In the genomic region with DNA sequence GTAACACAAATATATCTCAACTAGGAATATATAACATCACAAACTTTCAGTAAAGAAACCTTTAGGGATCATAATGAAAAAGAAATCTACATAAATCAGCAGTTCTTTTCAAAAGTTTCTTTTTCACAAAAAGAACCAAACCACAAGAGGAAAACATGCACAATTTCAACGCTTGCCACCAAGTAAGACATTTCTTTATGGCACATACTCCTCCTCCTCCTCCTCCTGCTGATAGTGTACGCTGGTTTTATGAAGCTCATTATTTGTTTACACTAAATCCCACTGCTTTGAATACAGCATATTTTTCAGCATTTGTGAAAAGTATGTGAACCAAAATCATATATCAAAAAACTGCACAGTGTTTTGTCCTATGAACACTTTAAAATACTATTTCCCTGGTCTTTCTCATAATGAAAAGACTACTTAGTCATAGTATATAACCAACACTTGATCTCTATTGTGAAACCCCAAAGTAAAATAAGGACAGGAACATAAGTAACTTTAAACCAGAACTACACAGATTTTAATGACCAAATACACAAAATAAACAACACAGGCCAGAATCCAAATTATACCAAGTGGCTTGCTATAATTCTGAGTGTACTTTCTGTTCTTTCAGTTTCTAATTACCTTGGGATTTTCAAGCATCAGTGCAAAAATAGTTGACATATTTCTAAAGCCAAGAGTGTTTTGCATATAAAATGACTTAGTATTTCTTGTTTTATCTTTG, we compare ENCODE assay signal across 12 cellular contexts.
DNase-seq lines count a peak whose midpoint lies in the region; ATAC-seq, FAIRE-seq and TF ChIP-seq lines count a peak whose summit lies in the region.
"Had no signal": no experiment of that assay in that cellular context is flagged by ENCODE, and none has a peak within 500 bp of the region (broad histone marks: within the 10 kb centered on the region; RNA-seq: fewer than 3 reads in every experiment).

No MANE protein-coding gene starts in this region.

- H3K27me3 Mint-ChIP-seq in activated CD4-positive, alpha-beta memory T cell treated with anti-CD3 and anti-CD28 coated beads, Interleukin-2, amount 10 ng/mL, durations not matched to agents 7 days and 5 days, result no peaks in the 10 kb centered on the region
- H3K27me3 Mint-ChIP-seq: CD4-positive, CD25-positive, alpha-beta regulatory T cell had no signal

- no peaks in the 10 kb centered on the region for H3K27me3 ChIP-seq in lower lobe of right lung (ENCODE audit: low read depth)

- TF ChIP-seq EP300 in A549 (IDR thresholded peaks at IDR 0.05), result no peak

- H3K4me1 ChIP-seq in A549, result peaks cover 36% of the 10 kb centered on the region; the same call in 2 of the 3 replicates
- H3K4me1 ChIP-seq in lower lobe of right lung, result peaks cover 9% of the 10 kb centered on the region
- peaks cover 0 to 5% of the 10 kb centered on the region in 2 donors for H3K4me1 ChIP-seq in kidney (ENCODE audit: control insufficient read depth in 1 of 2, insufficient read depth in 1 of 2, low read depth in 1 of 2, low read length in 2 of 2)

- DNase-seq in A549 (ENCODE audit: low read depth in 1 of 2, low spot score in 1 of 2), result no peak
- peak; percentile 34 for DNase-seq in GM13977 (ENCODE audit: low spot score)
- no peak for DNase-seq in activated CD4-positive, alpha-beta memory T cell treated with anti-CD3 and anti-CD28 coated beads, Interleukin-2, amount 10 ng/mL, durations not matched to agents 7 days and 5 days
- DNase-seq in lower lobe of right lung, result no peak
- DNase-seq in kidney, result no peak
- no peak for DNase-seq in stimulated activated naive CD4-positive, alpha-beta T cell treated with Interleukin-2 at 50 U/mL for 16 hours (lab: John Stamatoyannopoulos, UW)
- DNase-seq in GF-D8 (lab: John Stamatoyannopoulos, UW), result no peak
- no peak for DNase-seq in omental fat pad (ENCODE audit: low spot score)
- DNase-seq: NCI-H226; SK-N-SH; stimulated activated naive CD4-positive, alpha-beta T cell had no signal

- H3K27ac Mint-ChIP-seq in activated CD4-positive, alpha-beta memory T cell treated with anti-CD3 and anti-CD28 coated beads, Interleukin-2, amount 10 ng/mL, durations not matched to agents 7 days and 5 days, result peak overlapping the region; percentile 82

- no peak for TF ChIP-seq POLR2A in A549 (IDR thresholded peaks at IDR 0.05; ENCODE audit: low read length)

- H3K27ac ChIP-seq in A549, result no peak overlapping the region; a peak in 1 of 6 replicates
- H3K27ac ChIP-seq in lower lobe of right lung, result peak overlapping the region; percentile 0
- no peak overlapping the region for H3K27ac ChIP-seq in kidney (ENCODE audit: low read depth in 2 of 2, low read length in 2 of 2)

- H3K36me3 ChIP-seq in lower lobe of right lung (no peaks in the 10 kb centered on the region), kidney (ENCODE audit: control insufficient read depth in 1 of 2, insufficient read depth in 2 of 2, low read length in 2 of 2) (no peaks in the 10 kb centered on the region)

- no peak for TF ChIP-seq RAD21 in A549 (conservative IDR thresholded peaks at IDR 0.05 in 1 of 2, IDR thresholded peaks at IDR 0.05 in 1 of 2)

- H3K36me3 Mint-ChIP-seq in activated CD4-positive, alpha-beta memory T cell treated with anti-CD3 and anti-CD28 coated beads, Interleukin-2, amount 10 ng/mL, durations not matched to agents 7 days and 5 days (ENCODE audit: low read depth), result peaks cover 8% of the 10 kb centered on the region
- H3K36me3 Mint-ChIP-seq: CD4-positive, CD25-positive, alpha-beta regulatory T cell had no signal

- TF ChIP-seq CTCF in A549 (IDR thresholded peaks at IDR 0.05), result no peak
- no peak for TF ChIP-seq CTCF in GM13977 (IDR thresholded peaks at IDR 0.05; ENCODE audit: extremely low read depth, insufficient read depth, missing control alignments)
- no peak for TF ChIP-seq CTCF in lower lobe of right lung (IDR thresholded peaks at IDR 0.05)
- TF ChIP-seq CTCF in kidney (IDR thresholded peaks at IDR 0.05; ENCODE audit: borderline replicate concordance, extremely low read depth, insufficient read depth), result no peak
- TF ChIP-seq CTCF in omental fat pad (IDR thresholded peaks at IDR 0.05), result no peak

- POLR2A ChIA-PET in A549 (lab: Yijun Ruan, JAX), result no interaction called here
- POLR2A ChIA-PET in activated CD4-positive, alpha-beta memory T cell treated with anti-CD3 and anti-CD28 coated beads, Interleukin-2, amount 10 ng/mL, durations not matched to agents 7 days and 5 days (lab: Charles Lee), result interaction anchor here (0.9 kb wide), 1 partner anchor 30 kb away, joined by 3 read pairs; no protein-coding TSS in a partner anchor

- H3K9me3 Mint-ChIP-seq in activated CD4-positive, alpha-beta memory T cell treated with anti-CD3 and anti-CD28 coated beads, Interleukin-2, amount 10 ng/mL, durations not matched to agents 7 days and 5 days, result no peaks in the 10 kb centered on the region
- H3K9me3 Mint-ChIP-seq: CD4-positive, CD25-positive, alpha-beta regulatory T cell had no signal

- WGBS in A549 (ENCODE audit: missing lambda C conversion rate), result 77% methylated on average over 2 of the region's 2 CpGs

- ATAC-seq in A549, result no peak
- peak in 1 of 2 donors; percentile 52 for ATAC-seq in lower lobe of right lung
- ATAC-seq in omental fat pad (ENCODE audit: low FRiP score), result no peak

- in situ Hi-C loops in GM13977 (cut with MboI; ENCODE audit: low pct_unique_long_range_greater_than_20kb, low sequenced_read_pairs, unreplicated experiment), result loop anchor here (25.0 kb wide), 1 partner anchor 195 kb away; the partner anchor contains the start of gene EIF4G3

- H3K4me3 Mint-ChIP-seq in activated CD4-positive, alpha-beta memory T cell treated with anti-CD3 and anti-CD28 coated beads, Interleukin-2, amount 10 ng/mL, durations not matched to agents 7 days and 5 days, result peak overlapping the region; percentile 48
- H3K4me3 Mint-ChIP-seq: CD4-positive, CD25-positive, alpha-beta regulatory T cell had no signal

- H3K9ac ChIP-seq in kidney (ENCODE audit: low read length in 2 of 2), result no peak overlapping the region
- H3K9ac ChIP-seq: SK-N-SH had no signal

- CTCF ChIA-PET in A549 (lab: Yijun Ruan, JAX), result interaction anchor here (2.2 kb wide), 1 partner anchor 10 kb away, joined by 7 read pairs; no protein-coding TSS in a partner anchor
- CTCF ChIA-PET in activated CD4-positive, alpha-beta memory T cell treated with anti-CD3 and anti-CD28 coated beads, Interleukin-2, amount 10 ng/mL, durations not matched to agents 7 days and 5 days (lab: Charles Lee), result interaction anchor here (1.0 to 1.5 kb wide), 2 partner anchors 203 to 296 kb away, joined by 3 to 5 read pairs; no protein-coding TSS in a partner anchor

- H3K4me2 ChIP-seq in A549, result peak overlapping the region; percentile 9; the same call in 1 of the 3 replicates
- H3K4me2 ChIP-seq: SK-N-SH had no signal

- no peak for FAIRE-seq in A549 (lab: Jason Lieb, UNC)
- FAIRE-seq in kidney (lab: Jason Lieb, UNC), result no peak

- intact Hi-C loops in lower lobe of right lung (cut with DNase I), result no loop called here
- intact Hi-C loops in kidney (cut with DNase I), result no loop called here

- peaks cover 38% of the 10 kb centered on the region for H3K4me1 Mint-ChIP-seq in activated CD4-positive, alpha-beta memory T cell treated with anti-CD3 and anti-CD28 coated beads, Interleukin-2, amount 10 ng/mL, durations not matched to agents 7 days and 5 days

- H3K9me3 ChIP-seq in A549, result no peaks in the 10 kb centered on the region
- H3K9me3 ChIP-seq in lower lobe of right lung, result no peaks in the 10 kb centered on the region
- no peaks in the 10 kb centered on the region for H3K9me3 ChIP-seq in kidney (ENCODE audit: control insufficient read depth in 1 of 2, low read length in 2 of 2)
- H3K9me3 ChIP-seq: SK-N-SH had no signal

- H3K4me3 ChIP-seq in A549, result no peak overlapping the region
- H3K4me3 ChIP-seq in lower lobe of right lung, result no peak overlapping the region
- no peak overlapping the region for H3K4me3 ChIP-seq in kidney (ENCODE audit: low read length in 2 of 2)

TF ChIP-seq in A549, 52 proteins besides CTCF, POLR2A, EP300 and RAD21:
- TF ChIP-seq POLR2AphosphoS2 (conservative IDR thresholded peaks at IDR 0.05; ENCODE audit: low read length), result no peak
- TF ChIP-seq CHD2 (IDR thresholded peaks at IDR 0.05; ENCODE audit: low read length, partially characterized antibody), result no peak
- no peak for TF ChIP-seq HOXB5 (CRISPR knock-in tag; IDR thresholded peaks at IDR 0.05)
- TF ChIP-seq RCOR1 (IDR thresholded peaks at IDR 0.05; ENCODE audit: low read depth, low read length), result no peak
TF ChIP-seq in A549: peak in this region for 0.
